Comparison of ENCODE assay signal across 18 cellular contexts in genomic region chr2:157319795-157320194, GRCh38. TPM values are rescaled to one million over a fixed set of nuclear protein-coding genes. Genes with fewer than 3 reads are reported as not detected.
DNase-seq lines count a peak whose midpoint lies in the region; ATAC-seq and FAIRE-seq lines count a peak whose summit lies in the region.
"Had no signal": no experiment of that assay in that cellular context is flagged by ENCODE, and none has a peak within 500 bp of the region (broad histone marks: within the 10 kb centered on the region; RNA-seq: fewer than 3 reads in every experiment).

No MANE protein-coding gene starts in this region.

- no peaks in the 10 kb centered on the region for H3K9me3 Mint-ChIP-seq in activated naive CD8-positive, alpha-beta T cell treated with anti-CD3 and anti-CD28 coated beads, Interleukin-2, amount 50 U/mL, for 24 hours
- H3K9me3 Mint-ChIP-seq in T-helper 2 cell treated with Interferon-gamma antibody and Interleukin-4, amounts not matched to agents 5 μg/mL and 100 μg/mL, for 36 hours: no peaks in the 10 kb centered on the region
- H3K9me3 Mint-ChIP-seq: CD4-positive, alpha-beta T cell; GM23338 had no signal

- H3K27me3 Mint-ChIP-seq in activated naive CD8-positive, alpha-beta T cell treated with anti-CD3 and anti-CD28 coated beads, Interleukin-2, amount 50 U/mL, for 24 hours: no peaks in the 10 kb centered on the region
- H3K27me3 Mint-ChIP-seq in T-helper 2 cell treated with Interferon-gamma antibody and Interleukin-4, amounts not matched to agents 5 μg/mL and 100 μg/mL, for 36 hours (ENCODE audit: low read depth): no peaks in the 10 kb centered on the region
- H3K27me3 Mint-ChIP-seq: CD4-positive, alpha-beta T cell had no signal

- H3K27ac ChIP-seq in angular gyrus (ENCODE audit: low read depth, low read length): peak overlapping the region; percentile 92
- H3K27ac ChIP-seq: 22Rv1, A549, C4-2B had no signal

- DNase-seq in frontal cortex (ENCODE audit: low spot score in 2 of 2) (no peak), medulla oblongata (ENCODE audit: extremely low spot score) (peak; percentile 73), putamen (ENCODE audit: low spot score) (peak; percentile 68), cortex of kidney (lab: John Stamatoyannopoulos, UW) (no peak), NCI-H1436 (lab: John Stamatoyannopoulos, UW) (no peak)
- no peak for DNase-seq in activated naive CD8-positive, alpha-beta T cell treated with anti-CD3 and anti-CD28 coated beads, Interleukin-2, amount 50 U/mL, for 24 hours
- no peak for DNase-seq in T-helper 2 cell treated with Interferon-gamma antibody and Interleukin-4, amounts not matched to agents 5 μg/mL and 100 μg/mL, for 36 hours (ENCODE audit: low spot score)
- DNase-seq: AML-193; CD4-positive, alpha-beta T cell; DMS79 treated with DMSO at 0.1 percent for 48 hours; GF-D8; H7 had no signal

- H3K36me3 Mint-ChIP-seq in activated naive CD8-positive, alpha-beta T cell treated with anti-CD3 and anti-CD28 coated beads, Interleukin-2, amount 50 U/mL, for 24 hours (ENCODE audit: low read depth): peaks cover 3% of the 10 kb centered on the region
- peaks cover 16% of the 10 kb centered on the region for H3K36me3 Mint-ChIP-seq in T-helper 2 cell treated with Interferon-gamma antibody and Interleukin-4, amounts not matched to agents 5 μg/mL and 100 μg/mL, for 36 hours (ENCODE audit: low read depth)

- H3K4me3 Mint-ChIP-seq in activated naive CD8-positive, alpha-beta T cell treated with anti-CD3 and anti-CD28 coated beads, Interleukin-2, amount 50 U/mL, for 24 hours: no peak overlapping the region
- H3K4me3 Mint-ChIP-seq in T-helper 2 cell treated with Interferon-gamma antibody and Interleukin-4, amounts not matched to agents 5 μg/mL and 100 μg/mL, for 36 hours: no peak overlapping the region
- H3K4me3 Mint-ChIP-seq: CD4-positive, alpha-beta T cell; GM23338 had no signal

- peaks cover 17% of the 10 kb centered on the region for H3K4me1 Mint-ChIP-seq in activated naive CD8-positive, alpha-beta T cell treated with anti-CD3 and anti-CD28 coated beads, Interleukin-2, amount 50 U/mL, for 24 hours
- peaks cover 12% of the 10 kb centered on the region for H3K4me1 Mint-ChIP-seq in T-helper 2 cell treated with Interferon-gamma antibody and Interleukin-4, amounts not matched to agents 5 μg/mL and 100 μg/mL, for 36 hours (ENCODE audit: low read depth)

- no peak overlapping the region for H3K27ac Mint-ChIP-seq in activated naive CD8-positive, alpha-beta T cell treated with anti-CD3 and anti-CD28 coated beads, Interleukin-2, amount 50 U/mL, for 24 hours
- no peak overlapping the region for H3K27ac Mint-ChIP-seq in T-helper 2 cell treated with Interferon-gamma antibody and Interleukin-4, amounts not matched to agents 5 μg/mL and 100 μg/mL, for 36 hours
- H3K27ac Mint-ChIP-seq: CD4-positive, alpha-beta T cell; GM23338 had no signal

- ATAC-seq in activated naive CD8-positive, alpha-beta T cell treated with anti-CD3 and anti-CD28 coated beads, Interleukin-2, amount 50 U/mL, for 24 hours: no peak
- ATAC-seq: A549, GM23338 had no signal

- peak; percentile 93 for FAIRE-seq in frontal cortex (lab: Jason Lieb, UNC)
- FAIRE-seq: A549, HTR-8/SVneo had no signal

RNA-seq across cellular contexts. Expression of gene ERMN, which starts 5.8 kb away (rescaled TPM):
- total RNA-seq in frontal cortex: under 0.01 TPM

Comparison
In these comparisons a context has a peak if more than half of its experiments do, and no peak if none do; other contexts are left out.
1. DNase-seq: peak in medulla oblongata (single experiment) and putamen (single experiment); none in frontal cortex (0 of 2), activated naive CD8-positive, alpha-beta T cell treated with anti-CD3 and anti-CD28 coated beads, Interleukin-2, amount 50 U/mL, for 24 hours (single experiment), cortex of kidney (single experiment), NCI-H1436 (single experiment) and T-helper 2 cell treated with Interferon-gamma antibody and Interleukin-4, amounts not matched to agents 5 μg/mL and 100 μg/mL, for 36 hours (single experiment).